8 cellular contexts compared by ENCODE assay signal in genomic region chr12:53623526-53623925, GRCh38. TPM values are rescaled to one million over a fixed set of nuclear protein-coding genes. Genes with fewer than 3 reads are reported as not detected.
DNase-seq lines count a peak whose midpoint lies in the region; ATAC-seq and TF ChIP-seq lines count a peak whose summit lies in the region.

No MANE protein-coding gene starts in this region.

- WGBS in tibial nerve, 2 donors, result 2 to 3% methylated on average over 4 of the region's 4 CpGs

- H3K4me3 ChIP-seq in tibial nerve, result peak overlapping the region; percentile 12 to 66 (median 52)

- H3K9me3 Mint-ChIP-seq in activated CD8-positive, alpha-beta memory T cell treated with anti-CD3 and anti-CD28 coated beads, Interleukin-2, amount 10 ng/mL, durations not matched to agents 7 days and 5 days (ENCODE audit: low read depth), result no peaks in the 10 kb centered on the region

- peak overlapping the region; percentile 81 for H3K27ac ChIP-seq in angular gyrus (ENCODE audit: low read depth, low read length)
- H3K27ac ChIP-seq in tibial nerve, result peak overlapping the region in 3 of 4 donors; percentile 94 to 96 (median 94)

- peaks cover 0 to 56% (median 17%) of the 10 kb centered on the region in 4 donors for H3K4me1 ChIP-seq in tibial nerve

- CTCF ChIA-PET in activated CD8-positive, alpha-beta memory T cell treated with anti-CD3 and anti-CD28 coated beads, Interleukin-2, amount 10 ng/mL, durations not matched to agents 7 days and 5 days (lab: Charles Lee), result interaction anchor here (1.0 to 2.0 kb wide), 5 partner anchors 9 to 115 kb away, joined by 4 to 8 read pairs (median 4); partner anchors contain the start of gene ATP5MC2

- TF ChIP-seq CTCF in tibial nerve (IDR thresholded peaks at IDR 0.05), result no peak

- no peaks in the 10 kb centered on the region for H3K9me3 ChIP-seq in tibial nerve

- H3K4me3 Mint-ChIP-seq in activated CD8-positive, alpha-beta memory T cell treated with anti-CD3 and anti-CD28 coated beads, Interleukin-2, amount 10 ng/mL, durations not matched to agents 7 days and 5 days, result peak overlapping the region; percentile 97

- TF ChIP-seq EP300 in tibial nerve (IDR thresholded peaks at IDR 0.05), result peak in 1 of 2 donors; percentile 62

- peaks cover 52% of the 10 kb centered on the region for H3K4me1 Mint-ChIP-seq in activated CD8-positive, alpha-beta memory T cell treated with anti-CD3 and anti-CD28 coated beads, Interleukin-2, amount 10 ng/mL, durations not matched to agents 7 days and 5 days

- no peaks in the 10 kb centered on the region for H3K36me3 ChIP-seq in tibial nerve

- H3K36me3 Mint-ChIP-seq in activated CD8-positive, alpha-beta memory T cell treated with anti-CD3 and anti-CD28 coated beads, Interleukin-2, amount 10 ng/mL, durations not matched to agents 7 days and 5 days, result peaks cover 6% of the 10 kb centered on the region

- H3K27me3 ChIP-seq in tibial nerve, result no peaks in the 10 kb centered on the region

- no peak for ATAC-seq in activated CD8-positive, alpha-beta memory T cell treated with anti-CD3 and anti-CD28 coated beads, Interleukin-2, amount 10 ng/mL, durations not matched to agents 7 days and 5 days
- ATAC-seq in HG03342 (IDR thresholded peaks at IDR 0.05; ENCODE audit: unreplicated experiment) (no peak), HG02798 (IDR thresholded peaks at IDR 0.05; ENCODE audit: poor library complexity, unreplicated experiment) (no peak)

- H3K27me3 Mint-ChIP-seq in activated CD8-positive, alpha-beta memory T cell treated with anti-CD3 and anti-CD28 coated beads, Interleukin-2, amount 10 ng/mL, durations not matched to agents 7 days and 5 days, result no peaks in the 10 kb centered on the region

- DNase-seq in activated CD8-positive, alpha-beta memory T cell treated with anti-CD3 and anti-CD28 coated beads, Interleukin-2, amount 10 ng/mL, durations not matched to agents 7 days and 5 days, result no peak
- DNase-seq in activated CD8-positive, alpha-beta memory T cell treated with anti-CD3 and anti-CD28 coated beads, Interleukin-2, amount 50 U/mL, for 4 hours, result no peak
- DNase-seq in left kidney (ENCODE audit: low read depth, low spot score) (peak; percentile 61), tibial nerve (ENCODE audit: low spot score in 2 of 2) (peak in 1 of 2 donors; percentile 42)
- DNase-seq in stimulated activated CD4-positive, alpha-beta T cell treated with anti-CD3 and anti-CD28 coated beads, Interleukin-15, amount 100 ng/mL, for 24 hours, result no peak

- H3K27ac Mint-ChIP-seq in activated CD8-positive, alpha-beta memory T cell treated with anti-CD3 and anti-CD28 coated beads, Interleukin-2, amount 10 ng/mL, durations not matched to agents 7 days and 5 days, result peak overlapping the region; percentile 60

- TF ChIP-seq POLR2A in tibial nerve (IDR thresholded peaks at IDR 0.05), result peak in 1 of 2 donors; percentile 45

RNA-seq across cellular contexts. Expression of gene ATF7, which starts 2.7 kb away (rescaled TPM):
- 10 to 100 TPM; 24.6 to 33.8 TPM for total RNA-seq in activated CD8-positive, alpha-beta memory T cell treated with anti-CD3 and anti-CD28 coated beads, Interleukin-2, amount 10 ng/mL, durations not matched to agents 7 days and 5 days
- total RNA-seq in tibial nerve, result 10 to 100 TPM; 30.1 to 47.9 (median 34.4) TPM

RNA-seq across cellular contexts. Expression of gene ATP5MC2, which starts 52.4 kb away (rescaled TPM):
- 100 to 1,000 TPM; 253 to 333 TPM for total RNA-seq in activated CD8-positive, alpha-beta memory T cell treated with anti-CD3 and anti-CD28 coated beads, Interleukin-2, amount 10 ng/mL, durations not matched to agents 7 days and 5 days
- total RNA-seq in tibial nerve, result 100 to 1,000 TPM; 191 to 223 (median 208) TPM
